ENCODE assay signal across 25 cellular contexts in the genomic region with DNA sequence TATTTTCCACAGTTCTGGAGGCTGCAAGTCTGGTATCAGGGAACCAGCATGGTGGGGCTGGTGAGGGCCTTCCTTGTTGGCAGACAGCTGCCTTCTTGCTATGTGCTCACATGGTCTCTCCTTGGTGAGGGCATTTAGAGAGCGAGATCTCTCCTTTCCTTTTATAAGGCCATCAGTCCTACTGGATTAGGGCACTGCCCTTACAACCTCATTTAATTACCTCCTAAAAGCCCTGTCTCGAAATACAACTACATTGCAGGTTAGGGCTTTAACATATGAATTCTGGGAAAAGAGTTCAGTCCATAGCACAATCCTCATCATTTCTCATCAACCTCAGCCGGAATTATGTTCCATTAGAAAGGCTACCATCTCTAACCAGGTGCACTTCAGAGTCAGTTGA. TPM values are rescaled to one million over a fixed set of nuclear protein-coding genes. Genes with fewer than 3 reads are reported as not detected.
"Had no signal": no experiment of that assay in that cellular context is flagged by ENCODE, and none has a peak within 500 bp of the region (broad histone marks: within the 10 kb centered on the region; RNA-seq: fewer than 3 reads in every experiment).

No MANE protein-coding gene starts in this region.

- ATAC-seq: effector memory CD8-positive, alpha-beta T cell; esophagus mucosa; gastrocnemius medialis; heart right ventricle; left ventricle myocardium superior; naive thymus-derived CD4-positive, alpha-beta T cell had no signal

- H3K27me3 Mint-ChIP-seq: dendritic cell treated with granulocyte-macrophage colony-stimulating factor and Interleukin-4, amounts not matched to agents 40 ng/mL and 50 ng/mL, for 4 days; effector memory CD8-positive, alpha-beta T cell had no signal

- H3K36me3 ChIP-seq: esophagus squamous epithelium, left lung, lower lobe of right lung had no signal

- H3K27me3 ChIP-seq: esophagus squamous epithelium, left lung had no signal

- H3K9me3 ChIP-seq: esophagus squamous epithelium, gastrocnemius medialis, heart right ventricle, left lung, lower lobe of right lung had no signal

- H3K27ac Mint-ChIP-seq: dendritic cell treated with granulocyte-macrophage colony-stimulating factor and Interleukin-4, amounts not matched to agents 40 ng/mL and 50 ng/mL, for 4 days; effector memory CD8-positive, alpha-beta T cell; endodermal cell; mesothelial cell of epicardium; naive thymus-derived CD4-positive, alpha-beta T cell had no signal

- H3K9me3 Mint-ChIP-seq: dendritic cell treated with granulocyte-macrophage colony-stimulating factor and Interleukin-4, amounts not matched to agents 40 ng/mL and 50 ng/mL, for 4 days; effector memory CD8-positive, alpha-beta T cell; endodermal cell; mesothelial cell of epicardium; naive thymus-derived CD4-positive, alpha-beta T cell had no signal

- H3K4me3 ChIP-seq: esophagus squamous epithelium, gastrocnemius medialis, heart right ventricle, left lung, lower lobe of right lung had no signal

- DNase-seq: cortex of kidney; effector CD8-positive, alpha-beta T cell; effector memory CD8-positive, alpha-beta T cell; endodermal cell; erythroblast; esophagus squamous epithelium; foreskin fibroblast; foreskin melanocyte; gastrocnemius medialis; glutamatergic neuron; head of caudate nucleus; heart right ventricle; hippocampal formation; kidney; kidney glomerular epithelial cell; left lung; left ventricle myocardium superior; lower lobe of right lung; mesenchymal stem cell; naive thymus-derived CD4-positive, alpha-beta T cell had no signal

- H3K4me1 ChIP-seq: esophagus squamous epithelium, gastrocnemius medialis, heart right ventricle, left lung, lower lobe of right lung had no signal

- H3K27ac ChIP-seq: epithelial cell of prostate, esophagus squamous epithelium, gastrocnemius medialis, heart right ventricle, left lung, lower lobe of right lung had no signal

- H3K4me3 Mint-ChIP-seq: dendritic cell treated with granulocyte-macrophage colony-stimulating factor and Interleukin-4, amounts not matched to agents 40 ng/mL and 50 ng/mL, for 4 days; effector memory CD8-positive, alpha-beta T cell; endodermal cell; mesothelial cell of epicardium; naive thymus-derived CD4-positive, alpha-beta T cell had no signal

RNA-seq across cellular contexts. Expression of a gene that starts 21.9 kb away (rescaled TPM):
- total RNA-seq: esophagus mucosa, gastrocnemius medialis, left ventricle myocardium superior, lower leg skin had no signal
